ENCODE assay signal across 8 cellular contexts in the genomic region with DNA sequence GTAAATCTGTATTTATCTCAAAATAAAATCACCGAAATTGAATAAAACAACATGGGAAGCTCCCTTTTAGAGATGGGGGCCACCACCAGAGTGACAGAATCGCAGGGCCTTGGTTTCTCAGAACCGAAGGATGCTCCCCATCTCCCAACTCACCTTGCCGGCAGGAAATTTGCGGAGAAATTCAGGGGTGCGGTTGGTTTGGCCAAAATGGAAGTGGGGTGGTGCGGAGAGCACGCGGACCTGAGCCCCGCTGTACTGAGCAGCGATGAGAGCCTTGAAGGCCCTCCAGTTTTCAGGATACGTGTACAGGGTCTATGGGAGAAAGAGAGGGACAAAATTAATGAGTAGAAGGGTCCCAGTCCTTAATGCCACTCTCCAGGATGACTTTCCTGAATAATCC. TPM values are rescaled to one million over a fixed set of nuclear protein-coding genes. Genes with fewer than 3 reads are reported as not detected.
DNase-seq lines count a peak whose midpoint lies in the region; ATAC-seq and TF ChIP-seq lines count a peak whose summit lies in the region.

No MANE protein-coding gene starts in this region.

- DNase-seq in MG63 (no peak), cerebellum (ENCODE audit: low spot score) (no peak), glomerular visceral epithelial cell (ENCODE audit: extremely low spot score) (no peak), GM19238 (ENCODE audit: insufficient read length, low spot score) (no peak), GM10266 (ENCODE audit: extremely low spot score) (no peak)
- no peak for DNase-seq in naive thymus-derived CD8-positive, alpha-beta T cell

- H3K4me1 ChIP-seq in BLaER1 (peaks cover 54% of the 10 kb centered on the region), duodenal mucosa (ENCODE audit: control insufficient read depth in 1 of 2, insufficient read depth in 2 of 2, low read length in 2 of 2) (peaks cover 27 to 31% of the 10 kb centered on the region in 2 donors)

- H3K36me3 ChIP-seq in BLaER1: peaks cover 76% of the 10 kb centered on the region
- peaks cover 89% of the 10 kb centered on the region for H3K36me3 ChIP-seq in MG63
- H3K36me3 ChIP-seq in duodenal mucosa (ENCODE audit: control insufficient read depth in 1 of 2, insufficient read depth in 2 of 2, low read length in 2 of 2): peaks cover 25 to 61% of the 10 kb centered on the region in 2 donors

- H4K20me1 ChIP-seq in BLaER1: peaks cover 60% of the 10 kb centered on the region

- H3K4me3 Mint-ChIP-seq in naive thymus-derived CD8-positive, alpha-beta T cell: peak overlapping the region; percentile 93 to 99 (median 97)

- no peaks in the 10 kb centered on the region for H3K27me3 ChIP-seq in BLaER1
- H3K27me3 ChIP-seq in MG63: no peaks in the 10 kb centered on the region
- H3K27me3 ChIP-seq in duodenal mucosa (ENCODE audit: control insufficient read depth in 1 of 2, insufficient read depth in 2 of 2, low read length in 2 of 2): no peaks in the 10 kb centered on the region

- H3K27ac Mint-ChIP-seq in naive thymus-derived CD8-positive, alpha-beta T cell: peak overlapping the region; percentile 90 to 99 (median 98)

- no peaks in the 10 kb centered on the region for H3K9me3 Mint-ChIP-seq in naive thymus-derived CD8-positive, alpha-beta T cell

- H3K27ac ChIP-seq in BLaER1 (peak overlapping the region; percentile 93), duodenal mucosa (ENCODE audit: low read depth, low read length) (no peak overlapping the region)

- no peak for TF ChIP-seq CTCF in GM10266 (IDR thresholded peaks at IDR 0.05; ENCODE audit: control insufficient read depth, insufficient read depth, low read depth, missing control alignments)

- H3K9me3 ChIP-seq in BLaER1: no peaks in the 10 kb centered on the region
- no peaks in the 10 kb centered on the region for H3K9me3 ChIP-seq in MG63
- H3K9me3 ChIP-seq in duodenal mucosa (ENCODE audit: control insufficient read depth in 1 of 2, low read length in 2 of 2): no peaks in the 10 kb centered on the region

- H3K36me3 Mint-ChIP-seq in naive thymus-derived CD8-positive, alpha-beta T cell: peaks cover 0 to 70% (median 10%) of the 10 kb centered on the region in 3 donors

- POLR2A ChIA-PET in naive thymus-derived CD8-positive, alpha-beta T cell (lab: Charles Lee): interaction anchor here (0.5 to 7.5 kb wide), 9 partner anchors 13 to 283 kb away, joined by 3 to 104 read pairs (median 6); a partner anchor contains a TSS

- no peaks in the 10 kb centered on the region for H3K27me3 Mint-ChIP-seq in naive thymus-derived CD8-positive, alpha-beta T cell

- peak overlapping the region; percentile 93 for H3K4me2 ChIP-seq in BLaER1

- H3K4me3 ChIP-seq in BLaER1 (peak overlapping the region; percentile 95), MG63 (peak overlapping the region; percentile 82), duodenal mucosa (ENCODE audit: low read depth in 1 of 2, low read length in 2 of 2) (peak overlapping the region; percentile 90 to 97)

- no peak for ATAC-seq in naive thymus-derived CD8-positive, alpha-beta T cell

- peaks cover 41 to 61% (median 56%) of the 10 kb centered on the region in 4 donors for H3K4me1 Mint-ChIP-seq in naive thymus-derived CD8-positive, alpha-beta T cell

- H3K9ac ChIP-seq in BLaER1 (peak overlapping the region; percentile 98), duodenal mucosa (ENCODE audit: low read depth in 1 of 2, low read length in 2 of 2) (peak overlapping the region; percentile 78 to 84)

RNA-seq across cellular contexts. Expression of a gene that starts 1.3 kb away (rescaled TPM):
- 2,571 and 3,577 TPM in 2 replicates for total RNA-seq in MG63 (2014; rRNA removed; shearing (Covaris generic); ENCODE audit: low replicate concordance)
- total RNA-seq in naive thymus-derived CD8-positive, alpha-beta T cell: 1,000 to 10,000 TPM; 2,038 to 2,092 TPM
- polyA plus RNA-seq in naive thymus-derived CD8-positive, alpha-beta T cell: 1,000 to 10,000 TPM; 1,637 to 2,152 (median 1,960) TPM
- 784 TPM for total RNA-seq in cerebellum

RNA-seq across cellular contexts. Expression of a gene that starts 18.9 kb away (rescaled TPM):
- 11.1 and 20.3 TPM in 2 replicates for total RNA-seq in MG63 (2014; rRNA removed; shearing (Covaris generic); ENCODE audit: low replicate concordance)
- 10 to 100 TPM; 46.4 to 50.9 TPM for total RNA-seq in naive thymus-derived CD8-positive, alpha-beta T cell
- 10 to 100 TPM; 12.8 to 24.4 (median 16.9) TPM for polyA plus RNA-seq in naive thymus-derived CD8-positive, alpha-beta T cell
- 6.3 TPM for total RNA-seq in cerebellum

RNA-seq across cellular contexts. Expression of a gene that starts 25.8 kb away (rescaled TPM):
- 110 and 122 TPM in 2 replicates for total RNA-seq in MG63 (2014; rRNA removed; shearing (Covaris generic); ENCODE audit: low replicate concordance)
- 100 to 1,000 TPM; 227 to 231 TPM for total RNA-seq in naive thymus-derived CD8-positive, alpha-beta T cell
- polyA plus RNA-seq in naive thymus-derived CD8-positive, alpha-beta T cell: 10 to 100 TPM in 1 of 3 donors, 1 to 10 TPM in 2; 7.7 to 19.8 (median 9.4) TPM
- total RNA-seq in cerebellum: 57.3 TPM

RNA-seq across cellular contexts. Expression of a gene that starts 29.2 kb away (rescaled TPM):
- total RNA-seq in MG63 (2014; rRNA removed; shearing (Covaris generic); ENCODE audit: low replicate concordance): 84.9 and 117 TPM in 2 replicates
- total RNA-seq in naive thymus-derived CD8-positive, alpha-beta T cell: 100 to 1,000 TPM; 170 to 178 TPM
- 10 to 100 TPM; 15.8 to 32.6 (median 21.5) TPM for polyA plus RNA-seq in naive thymus-derived CD8-positive, alpha-beta T cell
- 72.5 TPM for total RNA-seq in cerebellum

RNA-seq across cellular contexts. Expression of a gene that starts 40.1 kb away (rescaled TPM):
- 18.1 and 20.9 TPM in 2 replicates for total RNA-seq in MG63 (2014; rRNA removed; shearing (Covaris generic); ENCODE audit: low replicate concordance)
- 100 to 1,000 TPM; 251 to 255 TPM for total RNA-seq in naive thymus-derived CD8-positive, alpha-beta T cell
- polyA plus RNA-seq in naive thymus-derived CD8-positive, alpha-beta T cell: 10 to 100 TPM; 14.8 to 23.7 (median 15.7) TPM
- total RNA-seq in cerebellum: 5.6 TPM
